In the genomic region with DNA sequence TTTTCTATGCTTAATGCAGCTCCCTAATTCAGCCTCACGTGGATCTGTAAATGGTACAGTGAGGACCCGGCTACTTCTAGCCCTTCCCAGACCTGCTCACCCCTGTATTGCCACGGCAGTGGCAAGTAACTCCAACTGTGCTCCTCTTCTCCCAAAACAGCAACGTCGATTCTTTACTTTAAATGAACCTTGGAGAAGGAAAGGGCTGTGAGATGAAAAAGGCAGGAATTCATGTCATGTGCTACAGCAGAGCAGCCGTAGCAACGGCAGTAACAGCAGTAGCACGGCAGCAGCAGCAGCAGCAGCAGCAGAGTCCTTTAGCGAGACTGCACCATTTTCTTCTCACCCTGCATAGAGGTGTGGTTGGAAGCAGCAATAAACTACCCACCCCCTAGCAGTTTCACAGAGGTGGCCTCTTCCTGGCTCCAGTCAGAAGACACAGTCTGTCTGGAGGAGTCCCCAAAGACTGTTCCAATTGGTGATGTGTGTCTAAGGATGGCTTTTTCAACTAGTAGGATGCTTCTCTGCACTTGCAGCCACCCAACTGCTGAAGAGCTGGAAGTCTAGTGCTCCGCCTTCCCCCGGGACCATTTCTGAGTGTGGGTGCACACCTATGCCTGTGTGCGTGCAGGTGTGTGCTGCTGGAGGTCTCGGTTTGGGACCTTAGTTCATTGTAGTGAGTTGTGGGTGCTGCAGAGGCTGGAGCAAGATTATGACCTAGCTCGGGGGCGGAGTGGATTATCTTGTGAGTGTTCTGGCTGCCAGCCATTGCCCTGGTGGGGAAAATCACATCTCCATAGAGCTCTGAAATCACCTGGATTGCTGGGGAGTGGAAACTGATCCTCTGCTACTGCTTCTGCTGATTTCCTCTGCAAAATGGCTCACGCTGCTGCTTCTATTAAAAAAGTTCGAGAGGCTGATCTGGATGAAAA, we compare ENCODE assay signal across 12 cellular contexts.
DNase-seq lines count a peak whose midpoint lies in the region; ATAC-seq and TF ChIP-seq lines count a peak whose summit lies in the region.
"Had no signal": no experiment of that assay in that cellular context is flagged by ENCODE, and none has a peak within 500 bp of the region (broad histone marks: within the 10 kb centered on the region; RNA-seq: fewer than 3 reads in every experiment).

No MANE protein-coding gene starts in this region.

- H3K9me3 Mint-ChIP-seq in naive thymus-derived CD8-positive, alpha-beta T cell = no peaks in the 10 kb centered on the region

- H3K36me3 ChIP-seq in upper lobe of left lung = no peaks in the 10 kb centered on the region
- H3K36me3 ChIP-seq: esophagus squamous epithelium had no signal

- H3K27ac ChIP-seq in coronary artery (no peak overlapping the region), upper lobe of left lung (no peak overlapping the region)
- H3K27ac ChIP-seq: esophagus squamous epithelium had no signal

- no peaks in the 10 kb centered on the region for H3K4me1 Mint-ChIP-seq in naive thymus-derived CD8-positive, alpha-beta T cell

- no peaks in the 10 kb centered on the region for H3K9me3 ChIP-seq in upper lobe of left lung
- H3K9me3 ChIP-seq: esophagus squamous epithelium had no signal

- TF ChIP-seq CTCF in coronary artery (IDR thresholded peaks at IDR 0.05) (no peak), upper lobe of left lung (IDR thresholded peaks at IDR 0.05) (no peak), GM13977 (IDR thresholded peaks at IDR 0.05; ENCODE audit: extremely low read depth, insufficient read depth, missing control alignments) (no peak)

- DNase-seq in Right ventricle myocardium inferior (ENCODE audit: missing footprints) = no peak
- no peak for DNase-seq in cardiac septum (ENCODE audit: low spot score)
- DNase-seq in coronary artery (ENCODE audit: low spot score) = no peak
- DNase-seq in medulla oblongata (ENCODE audit: extremely low spot score) = peak; percentile 30
- no peak for DNase-seq in upper lobe of left lung
- no peak for DNase-seq in GM13977 (ENCODE audit: low spot score)
- no peak for DNase-seq in HK-2 (ENCODE audit: unreplicated experiment)
- DNase-seq in naive thymus-derived CD8-positive, alpha-beta T cell = no peak
- DNase-seq: activated CD4-positive, CD25-positive, alpha-beta regulatory T cell treated with anti-CD3 and anti-CD28 coated beads, Interleukin-2, amount 50 U/mL, for 72 hours; esophagus squamous epithelium; stimulated activated CD4-positive, alpha-beta T cell treated with anti-CD3 and anti-CD28 coated beads, Interleukin-2, amount 100 ng/mL, for 48 hours had no signal

- H3K4me3 ChIP-seq in coronary artery (peak overlapping the region; percentile 20), upper lobe of left lung (no peak overlapping the region)
- H3K4me3 ChIP-seq: esophagus squamous epithelium had no signal

- no peak for TF ChIP-seq POLR2A in upper lobe of left lung (IDR thresholded peaks at IDR 0.05)

- 44 to 47% methylated on average over 13 to 17 of the region's 17 CpGs for WGBS in upper lobe of left lung, 2 donors

- POLR2A ChIA-PET in naive thymus-derived CD8-positive, alpha-beta T cell (lab: Charles Lee) = no interaction called here

- in situ Hi-C loops in GM13977 (cut with MboI; ENCODE audit: low pct_unique_long_range_greater_than_20kb, low sequenced_read_pairs, unreplicated experiment) = no loop called here

- H3K4me3 Mint-ChIP-seq in naive thymus-derived CD8-positive, alpha-beta T cell = no peak overlapping the region
- H3K4me3 Mint-ChIP-seq: activated naive CD8-positive, alpha-beta T cell had no signal

- ATAC-seq in Right ventricle myocardium inferior = peak; percentile 63
- ATAC-seq in upper lobe of left lung (ENCODE audit: low FRiP score in 2 of 2) = peak; percentile 34 to 67
- no peak for ATAC-seq in naive thymus-derived CD8-positive, alpha-beta T cell

- no peak for TF ChIP-seq EP300 in upper lobe of left lung (IDR thresholded peaks at IDR 0.05)

- intact Hi-C loops in Right ventricle myocardium inferior (cut with DNase I) (no loop called here), cardiac septum (cut with DNase I) (no loop called here)

- no peaks in the 10 kb centered on the region for H3K4me1 ChIP-seq in upper lobe of left lung

- H3K27me3 Mint-ChIP-seq in naive thymus-derived CD8-positive, alpha-beta T cell = peaks cover 0 to 9% (median 3%) of the 10 kb centered on the region in 5 donors
- H3K27me3 Mint-ChIP-seq: activated naive CD8-positive, alpha-beta T cell had no signal

- no peaks in the 10 kb centered on the region for H3K36me3 Mint-ChIP-seq in naive thymus-derived CD8-positive, alpha-beta T cell
- H3K36me3 Mint-ChIP-seq: activated naive CD8-positive, alpha-beta T cell had no signal

- no peak overlapping the region for H3K27ac Mint-ChIP-seq in naive thymus-derived CD8-positive, alpha-beta T cell
- H3K27ac Mint-ChIP-seq: activated naive CD8-positive, alpha-beta T cell had no signal

- H3K27me3 ChIP-seq in upper lobe of left lung = no peaks in the 10 kb centered on the region
- H3K27me3 ChIP-seq: esophagus squamous epithelium had no signal

Comparison
In these comparisons a context has a peak if more than half of its experiments do, and no peak if none do; other contexts are left out.
1. ATAC-seq: peak in Right ventricle myocardium inferior (single experiment) and upper lobe of left lung (2 of 2); none in naive thymus-derived CD8-positive, alpha-beta T cell (0 of 2).